In the genomic region with DNA sequence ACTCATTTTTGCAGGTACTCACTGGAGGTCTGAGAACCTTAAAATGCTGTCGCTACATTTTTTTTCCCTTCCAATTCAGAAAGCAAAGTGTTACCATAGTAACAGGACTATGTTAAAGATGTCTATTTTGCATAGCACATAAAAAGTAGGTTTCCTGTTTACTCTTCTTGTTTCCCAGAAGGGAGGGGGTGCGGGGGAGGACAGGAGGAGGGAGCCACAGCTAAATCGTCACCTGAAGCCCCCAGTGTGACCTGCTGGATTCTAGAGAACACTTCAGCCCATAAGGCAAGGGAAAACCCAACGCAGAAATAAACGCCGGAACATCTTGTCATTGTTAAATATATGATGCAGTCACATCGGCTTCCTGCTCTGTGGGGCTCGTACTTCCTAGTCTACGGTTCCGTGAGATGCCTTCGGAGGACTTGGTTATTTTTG, we compare ENCODE assay signal across 12 cellular contexts. TPM values are rescaled to one million over a fixed set of nuclear protein-coding genes. Genes with fewer than 3 reads are reported as not detected.
A peak's percentile ranks its signal among the peaks of the same experiment; 100 is the strongest.
DNase-seq lines count a peak whose midpoint lies in the region; ATAC-seq and TF ChIP-seq lines count a peak whose summit lies in the region.
"Had no signal": no experiment of that assay in that cellular context is flagged by ENCODE, and none has a peak within 500 bp of the region (broad histone marks: within the 10 kb centered on the region; RNA-seq: fewer than 3 reads in every experiment).

No MANE protein-coding gene starts in this region.

- H3K9me3 ChIP-seq in CD4-positive, CD25-positive, alpha-beta regulatory T cell (ENCODE audit: control insufficient read depth in 2 of 2, low read length in 2 of 2) = no peaks in the 10 kb centered on the region
- H3K9me3 ChIP-seq: adrenal gland had no signal

- DNase-seq in CD4-positive, CD25-positive, alpha-beta regulatory T cell = peak; percentile 3 to 34 (median 22)
- DNase-seq in activated B cell treated with CpG ODN at 0.5 μM for 24 hours = no peak
- DNase-seq in inferior parietal cortex (ENCODE audit: extremely low spot score) = peak; percentile 67
- DNase-seq in HFFc6 = no peak
- DNase-seq in NCI-H2029 treated with DMSO at 0.1 percent for 48 hours (lab: John Stamatoyannopoulos, UW) = no peak
- DNase-seq in stimulated activated CD4-positive, alpha-beta T cell treated with anti-CD3 and anti-CD28 coated beads, Interleukin-2, amount 100 ng/mL, for 24 hours = no peak
- no peak for DNase-seq in NCI-H2227 (lab: John Stamatoyannopoulos, UW; ENCODE audit: unreplicated experiment)
- DNase-seq: NCI-H2227 treated with DMSO at 0.1 percent for 48 hours; stimulated activated CD4-positive, alpha-beta T cell treated with anti-CD3 and anti-CD28 coated beads, Interleukin-12 subunit alpha, Interleukin-12 subunit beta, amount 100 ng/mL, for 4 hours had no signal

- H3K4me1 Mint-ChIP-seq in CD4-positive, CD25-positive, alpha-beta regulatory T cell = peaks cover 4 to 15% (median 10%) of the 10 kb centered on the region in 4 donors
- H3K4me1 Mint-ChIP-seq in activated B cell treated with CpG ODN at 0.5 μM for 24 hours (peaks cover 23% of the 10 kb centered on the region), HFFc6 (ENCODE audit: low read depth) (no peaks in the 10 kb centered on the region)

- peak in 1 of 2 donors; percentile 31 for ATAC-seq in CD4-positive, CD25-positive, alpha-beta regulatory T cell (ENCODE audit: low read depth in 2 of 2)
- ATAC-seq in GM18909 (IDR thresholded peaks at IDR 0.05; ENCODE audit: poor library complexity, unreplicated experiment) (peak; percentile 28), activated B cell treated with CpG ODN at 0.5 μM for 24 hours (ENCODE audit: low read depth) (no peak)

- peak overlapping the region; percentile 66 for H3K4me3 ChIP-seq in CD4-positive, CD25-positive, alpha-beta regulatory T cell (ENCODE audit: low read depth, low read length)
- H3K4me3 ChIP-seq: adrenal gland had no signal

- TF ChIP-seq CTCF in activated B cell treated with CpG ODN at 0.5 μM for 24 hours (IDR thresholded peaks at IDR 0.05) (no peak), HFFc6 (IDR thresholded peaks at IDR 0.05) (no peak)

- H3K27me3 Mint-ChIP-seq in CD4-positive, CD25-positive, alpha-beta regulatory T cell = peaks cover 41% of the 10 kb centered on the region
- H3K27me3 Mint-ChIP-seq in activated B cell treated with CpG ODN at 0.5 μM for 24 hours (peaks cover 49% of the 10 kb centered on the region), HFFc6 (ENCODE audit: insufficient read depth) (peaks cover 4% of the 10 kb centered on the region; the same call in 1 of the 2 replicates)

- H3K9me3 Mint-ChIP-seq in CD4-positive, CD25-positive, alpha-beta regulatory T cell = peaks cover 0 to 2% (median 0%) of the 10 kb centered on the region in 7 donors
- H3K9me3 Mint-ChIP-seq in activated B cell treated with CpG ODN at 0.5 μM for 24 hours (no peaks in the 10 kb centered on the region), HFFc6 (no peaks in the 10 kb centered on the region)

- peak overlapping the region; percentile 57 to 86 (median 76) for H3K4me3 Mint-ChIP-seq in CD4-positive, CD25-positive, alpha-beta regulatory T cell
- H3K4me3 Mint-ChIP-seq in activated B cell treated with CpG ODN at 0.5 μM for 24 hours (peak overlapping the region; percentile 66), HFFc6 (no peak overlapping the region)

- no peak overlapping the region for H3K27ac ChIP-seq in CD4-positive, CD25-positive, alpha-beta regulatory T cell (ENCODE audit: insufficient read depth, low read length, poor library complexity, severe bottlenecking)
- H3K27ac ChIP-seq: adrenal gland, RWPE1 had no signal

- peaks cover 6% of the 10 kb centered on the region for H3K27me3 ChIP-seq in CD4-positive, CD25-positive, alpha-beta regulatory T cell (ENCODE audit: control insufficient read depth, insufficient read depth, low read length)
- H3K27me3 ChIP-seq: adrenal gland had no signal

- CTCF ChIA-PET in activated B cell treated with CpG ODN at 0.5 μM for 24 hours (lab: Charles Lee) = no interaction called here

- POLR2A ChIA-PET in activated B cell treated with CpG ODN at 0.5 μM for 24 hours (lab: Charles Lee) = no interaction called here

- H3K4me1 ChIP-seq in CD4-positive, CD25-positive, alpha-beta regulatory T cell (ENCODE audit: control insufficient read depth, insufficient read depth, low read length, poor library complexity, severe bottlenecking) = peaks cover 5% of the 10 kb centered on the region
- H3K4me1 ChIP-seq: adrenal gland had no signal

- peak overlapping the region in 2 of 3 donors; percentile 39 to 88 for H3K27ac Mint-ChIP-seq in CD4-positive, CD25-positive, alpha-beta regulatory T cell
- no peak overlapping the region for H3K27ac Mint-ChIP-seq in activated B cell treated with CpG ODN at 0.5 μM for 24 hours
- no peak overlapping the region for H3K27ac Mint-ChIP-seq in HFFc6

- no peaks in the 10 kb centered on the region for H3K36me3 Mint-ChIP-seq in CD4-positive, CD25-positive, alpha-beta regulatory T cell
- H3K36me3 Mint-ChIP-seq in activated B cell treated with CpG ODN at 0.5 μM for 24 hours (ENCODE audit: low read depth) (no peaks in the 10 kb centered on the region), HFFc6 (ENCODE audit: low read depth) (peaks cover 30% of the 10 kb centered on the region; the same call in 1 of the 2 replicates)

- no peaks in the 10 kb centered on the region for H3K36me3 ChIP-seq in CD4-positive, CD25-positive, alpha-beta regulatory T cell (ENCODE audit: control insufficient read depth, insufficient read depth, low read length)
- H3K36me3 ChIP-seq: adrenal gland had no signal

- intact Hi-C loops in activated B cell treated with CpG ODN at 0.5 μM for 24 hours (cut with micrococcal nuclease) = no loop called here

RNA-seq across cellular contexts. Expression of gene EFNB2, which starts 44.6 kb away (rescaled TPM):
- total RNA-seq in CD4-positive, CD25-positive, alpha-beta regulatory T cell = 0.49 TPM
- polyA plus RNA-seq in CD4-positive, CD25-positive, alpha-beta regulatory T cell = under 1 TPM in 2 of 4 donors, not detected in 2; 0.20 to 0.27 TPM
- 0.27 and 0.31 TPM in 2 replicates for total RNA-seq in activated B cell treated with CpG ODN at 0.5 μM for 24 hours
- 10 to 100 TPM in 5 of 6 experiments, 1 to 10 TPM in 1; 8.1 to 32.5 (median 30.6) TPM for total RNA-seq in HFFc6 (2021; fragmentation: NEBNext Ultra II Directional; extraction: Animal tissue kit (Norgen Biotek cat#: 25700))

Comparison
In these comparisons a context has a peak if more than half of its experiments do, and no peak if none do; other contexts are left out.
1. DNase-seq: peak in CD4-positive, CD25-positive, alpha-beta regulatory T cell (3 of 3) and inferior parietal cortex (single experiment); none in activated B cell treated with CpG ODN at 0.5 μM for 24 hours (single experiment), HFFc6 (single experiment), NCI-H2029 treated with DMSO at 0.1 percent for 48 hours (single experiment), stimulated activated CD4-positive, alpha-beta T cell treated with anti-CD3 and anti-CD28 coated beads, Interleukin-2, amount 100 ng/mL, for 24 hours (0 of 2) and NCI-H2227 (single experiment).
2. H3K27ac Mint-ChIP-seq: peak in CD4-positive, CD25-positive, alpha-beta regulatory T cell (2 of 3); none in activated B cell treated with CpG ODN at 0.5 μM for 24 hours (single experiment) and HFFc6 (single experiment).